In the genomic region with DNA sequence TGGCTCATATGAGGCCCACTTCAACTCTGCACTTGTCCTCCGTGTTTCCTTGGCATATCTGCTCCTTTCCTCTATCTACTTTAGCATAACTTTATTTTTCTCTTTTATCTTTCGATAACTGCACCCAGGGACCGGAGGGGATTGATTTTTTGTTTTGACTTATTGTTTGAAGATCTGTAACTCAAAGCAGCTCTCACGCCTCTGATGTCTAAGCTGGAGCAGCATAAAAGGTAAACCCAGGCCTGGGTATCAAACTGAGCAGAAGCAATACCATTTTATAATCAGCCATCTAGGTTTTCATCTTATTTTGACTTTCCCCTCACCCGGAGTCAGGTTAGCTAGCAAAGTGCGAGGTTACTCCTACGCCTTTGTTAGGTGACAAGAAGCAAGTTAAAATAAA, we compare ENCODE assay signal across 17 cellular contexts. TPM values are rescaled to one million over a fixed set of nuclear protein-coding genes. Genes with fewer than 3 reads are reported as not detected.
DNase-seq lines count a peak whose midpoint lies in the region; ATAC-seq and TF ChIP-seq lines count a peak whose summit lies in the region.
"Had no signal": no experiment of that assay in that cellular context is flagged by ENCODE, and none has a peak within 500 bp of the region (broad histone marks: within the 10 kb centered on the region; RNA-seq: fewer than 3 reads in every experiment).

No MANE protein-coding gene starts in this region.

- H3K36me3 Mint-ChIP-seq in activated naive CD4-positive, alpha-beta T cell treated with anti-CD3 and anti-CD28 coated beads, Interleukin-2, amount 50 U/mL, for 72 hours, result peaks cover 11 to 46% of the 10 kb centered on the region in 2 donors

- intact Hi-C loops in left cardiac atrium (cut with DNase I), result no loop called here

- DNase-seq in cardiac muscle cell (ENCODE audit: low read depth in 1 of 2, low spot score in 1 of 2) (no peak), left cardiac atrium (no peak)
- no peak for DNase-seq in activated naive CD4-positive, alpha-beta T cell treated with anti-CD3 and anti-CD28 coated beads, Interleukin-2, amount 50 U/mL, for 72 hours (ENCODE audit: low spot score in 2 of 2)
- DNase-seq: activated CD8-positive, alpha-beta memory T cell treated with anti-CD3 and anti-CD28 coated beads, Interleukin-2, amount 50 U/mL, for 4 hours; brain microvascular endothelial cell; Caco-2; DMS79 treated with DMSO at 0.1 percent for 48 hours; effector memory CD8-positive, alpha-beta T cell; esophagus squamous epithelium; NCI-H1694 treated with DMSO at 0.1 percent for 48 hours; testis had no signal

- TF ChIP-seq CTCF in cardiac muscle cell (IDR thresholded peaks at IDR 0.05; ENCODE audit: low read depth, low read length), result no peak

- H3K9me3 Mint-ChIP-seq in activated naive CD4-positive, alpha-beta T cell treated with anti-CD3 and anti-CD28 coated beads, Interleukin-2, amount 50 U/mL, for 72 hours, result no peaks in the 10 kb centered on the region
- H3K9me3 Mint-ChIP-seq: effector memory CD8-positive, alpha-beta T cell had no signal

- peak overlapping the region; percentile 94 to 100 for H3K27ac Mint-ChIP-seq in activated naive CD4-positive, alpha-beta T cell treated with anti-CD3 and anti-CD28 coated beads, Interleukin-2, amount 50 U/mL, for 72 hours
- H3K27ac Mint-ChIP-seq: effector memory CD8-positive, alpha-beta T cell had no signal

- no peaks in the 10 kb centered on the region for H3K36me3 ChIP-seq in cardiac muscle cell
- H3K36me3 ChIP-seq in KOPT-K1 (ENCODE audit: insufficient read depth, low read length), result peaks cover 97% of the 10 kb centered on the region
- peaks cover 37% of the 10 kb centered on the region for H3K36me3 ChIP-seq in thymus (ENCODE audit: control insufficient read depth, insufficient read depth)
- H3K36me3 ChIP-seq: brain microvascular endothelial cell, esophagus squamous epithelium, gastroesophageal sphincter had no signal

- WGBS in thymus, result 53% methylated on average over 7 of the region's 7 CpGs

- H3K4me1 ChIP-seq in cardiac muscle cell (ENCODE audit: low read depth) (peaks cover 69% of the 10 kb centered on the region), thymus (ENCODE audit: control insufficient read depth, insufficient read depth, low read length) (peaks cover 25% of the 10 kb centered on the region)
- H3K4me1 ChIP-seq: Caco-2, gastroesophageal sphincter, testis had no signal

- H3K9me3 ChIP-seq in cardiac muscle cell (ENCODE audit: low read depth) (no peaks in the 10 kb centered on the region), KOPT-K1 (ENCODE audit: insufficient read depth, low read length, poor library complexity, severe bottlenecking) (no peaks in the 10 kb centered on the region), thymus (ENCODE audit: control insufficient read depth) (no peaks in the 10 kb centered on the region)
- H3K9me3 ChIP-seq: Caco-2, esophagus squamous epithelium, gastroesophageal sphincter, testis had no signal

- H3K27ac ChIP-seq in cardiac muscle cell, result peak overlapping the region; percentile 79
- H3K27ac ChIP-seq in KOPT-K1 (ENCODE audit: low read depth, low read length, poor library complexity, severe bottlenecking), result peak overlapping the region; percentile 75
- peak overlapping the region; percentile 8 for H3K27ac ChIP-seq in thymus (ENCODE audit: low read depth)
- H3K27ac ChIP-seq: brain microvascular endothelial cell, esophagus squamous epithelium, gastroesophageal sphincter, KMS-11, testis had no signal

- ATAC-seq in left cardiac atrium (no peak), HG03095 (IDR thresholded peaks at IDR 0.05; ENCODE audit: unreplicated experiment) (no peak), GM21447 (IDR thresholded peaks at IDR 0.05; ENCODE audit: unreplicated experiment) (no peak)
- ATAC-seq in activated naive CD4-positive, alpha-beta T cell treated with anti-CD3 and anti-CD28 coated beads, Interleukin-2, amount 50 U/mL, for 72 hours, result peak in 1 of 2 donors; percentile 6
- ATAC-seq: effector memory CD8-positive, alpha-beta T cell; gastroesophageal sphincter had no signal

- H3K4me3 ChIP-seq in cardiac muscle cell, result no peak overlapping the region
- H3K4me3 ChIP-seq in thymus (ENCODE audit: low read length), result no peak overlapping the region
- H3K4me3 ChIP-seq: esophagus squamous epithelium, gastroesophageal sphincter, testis had no signal

- H3K27me3 ChIP-seq in cardiac muscle cell (no peaks in the 10 kb centered on the region), thymus (ENCODE audit: control insufficient read depth, insufficient read depth) (no peaks in the 10 kb centered on the region)
- H3K27me3 ChIP-seq: brain microvascular endothelial cell, esophagus squamous epithelium, gastroesophageal sphincter, testis had no signal

RNA-seq across cellular contexts. Expression of a gene that starts 28.4 kb away (rescaled TPM):
- 67.2 and 70.3 TPM in 2 replicates for total RNA-seq in cardiac muscle cell
- 45.8 and 69.1 TPM in 2 replicates for polyA plus RNA-seq in cardiac muscle cell
- total RNA-seq in left cardiac atrium, result 1 to 10 TPM in 1 of 2 donors, under 1 TPM in 1; 0.71 to 1.3 TPM
- total RNA-seq in activated naive CD4-positive, alpha-beta T cell treated with anti-CD3 and anti-CD28 coated beads, Interleukin-2, amount 50 U/mL, for 72 hours, result 100 to 1,000 TPM; 205 to 291 TPM
- 536 TPM for polyA plus RNA-seq in thymus

Comparison
In these comparisons a context has a peak if more than half of its experiments do, and no peak if none do; other contexts are left out.
1. RNA of a gene that starts 28.4 kb away (total RNA-seq): 205 to 291 TPM in activated naive CD4-positive, alpha-beta T cell treated with anti-CD3 and anti-CD28 coated beads, Interleukin-2, amount 50 U/mL, for 72 hours and 67.2 to 70.3 TPM in cardiac muscle cell; 0.71 to 1.3 TPM in left cardiac atrium; every median in the first group is over 10 times any median in the second.
2. H3K27ac ChIP-seq: peak in every context shown above with its lines; median percentile 79 in cardiac muscle cell; 75 in KOPT-K1; 8 in thymus.